Comparison of ENCODE assay signal across 1 cellular context in genomic region chr19:46850228-46851203, GRCh38.
TF ChIP-seq lines count a peak whose summit lies in the region.

AP2S1 (minus strand) TSS chr19:46850846; CDS start chr19:46850766, 80 bp downstream.

TF ChIP-seq in HepG2, 621 proteins besides CTCF, POLR2A, EP300 and RAD21 (continued from another document and continues in another):
- TF ChIP-seq SIX1 (CRISPR knock-in tag; IDR thresholded peaks at IDR 0.05; ENCODE audit: borderline replicate concordance) (no peak; the same call in 1 of the 2 replicates), DMAP1 (CRISPR knock-in tag; IDR thresholded peaks at IDR 0.05) (no peak; the same call in 1 of the 2 replicates), ZBTB26 (CRISPR knock-in tag; IDR thresholded peaks at IDR 0.05; ENCODE audit: borderline replicate concordance) (no peak), ZNF33B (CRISPR knock-in tag; IDR thresholded peaks at IDR 0.05) (peak; percentile 68; the same call in 1 of the 2 replicates), SP2 (CRISPR knock-in tag; IDR thresholded peaks at IDR 0.05) (peak; percentile 81), ZNF451 (CRISPR knock-in tag; IDR thresholded peaks at IDR 0.05) (peak; percentile 43; the same call in 1 of the 2 replicates), E2F2 (CRISPR knock-in tag; IDR thresholded peaks at IDR 0.05; ENCODE audit: borderline replicate concordance) (no peak), TCF7L2 (IDR thresholded peaks at IDR 0.05; ENCODE audit: low read depth, low read length) (no peak), ZBTB2 (CRISPR knock-in tag; IDR thresholded peaks at IDR 0.05; ENCODE audit: low read depth) (peak; percentile 80; the same call in 1 of the 2 replicates), GRHL1 (CRISPR knock-in tag; conservative IDR thresholded peaks at IDR 0.05) (no peak), ZBTB44 (CRISPR knock-in tag; IDR thresholded peaks at IDR 0.05) (0 out of 2 replicates have a peak, but pooled peaks have one; percentile 35), ZNF816 (CRISPR knock-in tag; IDR thresholded peaks at IDR 0.05; ENCODE audit: borderline replicate concordance) (peak; percentile 84), NAIF1 (CRISPR knock-in tag; IDR thresholded peaks at IDR 0.05; ENCODE audit: borderline replicate concordance) (no peak), ZNF615 (CRISPR knock-in tag; IDR thresholded peaks at IDR 0.05; ENCODE audit: borderline replicate concordance) (no peak), ZNF639 (CRISPR knock-in tag; conservative IDR thresholded peaks at IDR 0.05) (no peak; the same call in 1 of the 2 replicates), E2F1 (CRISPR knock-in tag; IDR thresholded peaks at IDR 0.05) (peak; percentile 93), FOXK2 (IDR thresholded peaks at IDR 0.05) (no peak), ZNF20 (CRISPR knock-in tag; IDR thresholded peaks at IDR 0.05) (no peak), KMT2A (CRISPR knock-in tag; IDR thresholded peaks at IDR 0.05) (no peak), ZNF335 (CRISPR knock-in tag; IDR thresholded peaks at IDR 0.05) (no peak), ZC3H4 (CRISPR knock-in tag; IDR thresholded peaks at IDR 0.05; ENCODE audit: borderline replicate concordance) (no peak), ZNF30 (CRISPR knock-in tag; IDR thresholded peaks at IDR 0.05) (no peak), TBX3 (IDR thresholded peaks at IDR 0.05; ENCODE audit: borderline replicate concordance) (no peak), ZNF646 (CRISPR knock-in tag; IDR thresholded peaks at IDR 0.05) (no peak), HNF1B (CRISPR knock-in tag; IDR thresholded peaks at IDR 0.05) (peak; percentile 68; the same call in 1 of the 2 replicates), HNRNPK (IDR thresholded peaks at IDR 0.05; ENCODE audit: low read depth, low read length, poor library complexity, severe bottlenecking) (peak; percentile 35), SMARCC2 (IDR thresholded peaks at IDR 0.05) (no peak), NR0B2 (CRISPR knock-in tag; IDR thresholded peaks at IDR 0.05) (no peak), ZBTB8A (CRISPR knock-in tag; IDR thresholded peaks at IDR 0.05; ENCODE audit: borderline replicate concordance, low read depth) (no peak), HNRNPLL (IDR thresholded peaks at IDR 0.05; ENCODE audit: low read depth, low read length, poor library complexity, severe bottlenecking) (peak; percentile 44), ZNF574 (CRISPR knock-in tag; IDR thresholded peaks at IDR 0.05) (peak; percentile 98)
